In genomic region chr18:25727281-25727680, GRCh38 we compare ENCODE assay signal across 1 cellular context.
TF ChIP-seq lines count a peak whose summit lies in the region.

No MANE protein-coding gene starts in this region.

TF ChIP-seq in IMR-90, 13 proteins besides CTCF, POLR2A, EP300 and RAD21 (continued from another document):
- TF ChIP-seq RFX5 (IDR thresholded peaks at IDR 0.05; ENCODE audit: low read depth, low read length) (no peak), RCOR1 (IDR thresholded peaks at IDR 0.05; ENCODE audit: insufficient replicate concordance, low read length) (no peak), FOS (IDR thresholded peaks at IDR 0.05; ENCODE audit: low read depth, low read length) (no peak), MAFK (IDR thresholded peaks at IDR 0.05; ENCODE audit: low read depth, low read length) (no peak), CHD1 (IDR thresholded peaks at IDR 0.05; ENCODE audit: low read depth, low read length) (no peak), NFE2L2 (IDR thresholded peaks at IDR 0.05; ENCODE audit: low read depth, low read length) (no peak), MXI1 (IDR thresholded peaks at IDR 0.05; ENCODE audit: borderline replicate concordance, low read depth, low read length) (no peak), MAZ (IDR thresholded peaks at IDR 0.05; ENCODE audit: borderline replicate concordance, low read depth, low read length) (no peak), BHLHE40 (IDR thresholded peaks at IDR 0.05; ENCODE audit: low read depth, low read length) (no peak)
